In the genomic region with DNA sequence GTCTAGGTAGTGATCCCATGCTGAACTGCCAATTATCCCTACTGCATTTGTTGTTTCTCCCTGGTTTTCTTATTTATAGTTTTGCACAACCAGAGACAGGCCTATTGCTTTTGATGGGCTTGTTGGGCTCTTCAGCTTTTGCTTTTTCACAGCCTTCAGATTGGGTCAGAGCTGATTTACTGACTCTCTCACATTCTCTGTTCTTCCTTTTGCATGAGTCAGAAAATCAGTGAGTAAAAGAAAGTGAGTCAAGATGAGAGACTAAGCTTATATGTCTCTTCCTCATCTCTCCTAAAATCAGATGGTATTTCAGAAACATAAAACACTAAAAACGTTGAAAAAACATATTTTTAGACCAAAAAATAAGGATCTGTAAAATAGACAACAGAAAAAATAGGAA, we compare ENCODE assay signal across 25 cellular contexts.
DNase-seq lines count a peak whose midpoint lies in the region; ATAC-seq and TF ChIP-seq lines count a peak whose summit lies in the region.
"Had no signal": no experiment of that assay in that cellular context is flagged by ENCODE, and none has a peak within 500 bp of the region (broad histone marks: within the 10 kb centered on the region; RNA-seq: fewer than 3 reads in every experiment).

No MANE protein-coding gene starts in this region.

- POLR2A ChIA-PET in Caco-2 (lab: Charles Lee) = no interaction called here

- H3K4me1 ChIP-seq in Caco-2 = no peaks in the 10 kb centered on the region
- H3K4me1 ChIP-seq: SJSA1 had no signal

- H3K9me3 ChIP-seq in Caco-2 = peaks cover 5% of the 10 kb centered on the region; the same call in 1 of the 2 replicates

- no TSS peak for BruUV-seq in Caco-2 (replicated peaks; lab: Mats Ljungman, UMichigan)

- peaks cover 33% of the 10 kb centered on the region for H3K9me3 Mint-ChIP-seq in Caco-2 (ENCODE audit: unreplicated experiment)

- no peaks in the 10 kb centered on the region for H3K27me3 Mint-ChIP-seq in Caco-2 (ENCODE audit: insufficient read depth, unreplicated experiment)
- H3K27me3 Mint-ChIP-seq: activated CD8-positive, alpha-beta memory T cell treated with anti-CD3 and anti-CD28 coated beads, Interleukin-2, amount 10 ng/mL, durations not matched to agents 7 days and 5 days; B cell; progenitor cell of endocrine pancreas; stimulated activated naive B cell treated with anti-CD40 and anti-IgM and Interleukin-4, amounts not matched to agents 10 μg/mL and 1 μg/mL and 100 μg/mL, for 72 hours had no signal

- no peaks in the 10 kb centered on the region for H3K36me3 Mint-ChIP-seq in Caco-2 (ENCODE audit: insufficient read depth, unreplicated experiment)
- H3K36me3 Mint-ChIP-seq: activated CD8-positive, alpha-beta memory T cell treated with anti-CD3 and anti-CD28 coated beads, Interleukin-2, amount 10 ng/mL, durations not matched to agents 7 days and 5 days; stimulated activated naive B cell treated with anti-CD40 and anti-IgM and Interleukin-4, amounts not matched to agents 10 μg/mL and 1 μg/mL and 100 μg/mL, for 72 hours had no signal

- no peak overlapping the region for H3K4me3 Mint-ChIP-seq in Caco-2 (ENCODE audit: unreplicated experiment)
- H3K4me3 Mint-ChIP-seq: activated CD8-positive, alpha-beta memory T cell treated with anti-CD3 and anti-CD28 coated beads, Interleukin-2, amount 10 ng/mL, durations not matched to agents 7 days and 5 days; activated T-helper 1 cell treated with anti-CD3 and anti-CD28 coated beads, Interleukin-12 subunit alpha, Interleukin-12 subunit beta, Interleukin-2, Interleukin-4 antibody, amounts not matched to agents 30 ng/mL and 10 ng/mL and 1 ng/mL, durations not matched to agents 14 hours and 24 hours and 36 hours; B cell; stimulated activated naive B cell treated with anti-CD40 and anti-IgM and Interleukin-4, amounts not matched to agents 10 μg/mL and 1 μg/mL and 100 μg/mL, for 72 hours; T-helper 1 cell treated with Interleukin-12 subunit alpha and Interleukin-12 subunit beta and Interleukin-4 antibody, amounts not matched to agents 30 μg/mL and 1 μg/mL, for 36 hours had no signal

- H3K4me1 Mint-ChIP-seq in Caco-2 (ENCODE audit: low read depth, unreplicated experiment) = no peaks in the 10 kb centered on the region
- H3K4me1 Mint-ChIP-seq: B cell; stimulated activated naive B cell treated with anti-CD40 and anti-IgM and Interleukin-4, amounts not matched to agents 10 μg/mL and 1 μg/mL and 100 μg/mL, for 72 hours had no signal

- CTCF ChIA-PET in Caco-2 (lab: Charles Lee) = no interaction called here

- H3K4me3 ChIP-seq in fibroblast of pulmonary artery (replicated peaks; ENCODE audit: low read depth, low read length) (no peak overlapping the region), Caco-2 (ENCODE audit: low read depth, low read length) (no peak overlapping the region)
- H3K4me3 ChIP-seq: PC-9, SJSA1 had no signal

- TF ChIP-seq CTCF in fibroblast of pulmonary artery (IDR thresholded peaks at IDR 0.05; ENCODE audit: low read length, missing control alignments) = no peak
- TF ChIP-seq CTCF in Caco-2 (IDR thresholded peaks at IDR 0.05; ENCODE audit: insufficient read depth in 1 of 2, low read depth in 1 of 2, low read length in 1 of 2, severe bottlenecking in 1 of 2, unreplicated experiment in 1 of 2) = no peak

- intact Hi-C loops in Caco-2 (cut with micrococcal nuclease; ENCODE audit: unreplicated experiment) = loop anchor here (10.0 kb wide), 2 partner anchors 637 to 1373 kb away; no protein-coding TSS in a partner anchor

- H3K36me3 ChIP-seq in Caco-2 (ENCODE audit: control insufficient read depth, insufficient read depth, low read length) = no peaks in the 10 kb centered on the region
- H3K36me3 ChIP-seq: SJSA1 had no signal

- H3K27ac Mint-ChIP-seq in Caco-2 (ENCODE audit: unreplicated experiment) = no peak overlapping the region
- H3K27ac Mint-ChIP-seq: activated CD8-positive, alpha-beta memory T cell treated with anti-CD3 and anti-CD28 coated beads, Interleukin-2, amount 10 ng/mL, durations not matched to agents 7 days and 5 days; activated naive CD4-positive, alpha-beta T cell treated with anti-CD3 and anti-CD28 coated beads, Interleukin-2, amount 50 U/mL, for 72 hours; activated T-helper 1 cell treated with anti-CD3 and anti-CD28 coated beads, Interleukin-12 subunit alpha, Interleukin-12 subunit beta, Interleukin-2, Interleukin-4 antibody, amounts not matched to agents 30 ng/mL and 10 ng/mL and 1 ng/mL, durations not matched to agents 14 hours and 24 hours and 36 hours; B cell; progenitor cell of endocrine pancreas; stimulated activated naive B cell treated with anti-CD40 and anti-IgM and Interleukin-4, amounts not matched to agents 10 μg/mL and 1 μg/mL and 100 μg/mL, for 72 hours; T-helper 1 cell treated with Interleukin-12 subunit alpha and Interleukin-12 subunit beta and Interleukin-4 antibody, amounts not matched to agents 30 μg/mL and 1 μg/mL, for 36 hours had no signal

- DNase-seq in HCEC 1CT (peak; percentile 88), fibroblast of pulmonary artery (ENCODE audit: low read depth) (peak; percentile 10), stromal cell of bone marrow (ENCODE audit: low read depth) (peak; percentile 28), HuH-7.5 (ENCODE audit: low spot score) (no peak), Caco-2 (no peak)
- DNase-seq: activated CD4-positive, alpha-beta T cell treated with anti-CD3 and anti-CD28 coated beads for 4 hours; activated CD8-positive, alpha-beta memory T cell treated with anti-CD3 and anti-CD28 coated beads, Interleukin-2, amount 10 ng/mL, durations not matched to agents 7 days and 5 days; COR-L47; effector CD4-positive, alpha-beta T cell; mammary epithelial cell; NCI-H1092 treated with DMSO at 0.1 percent for 48 hours; NCI-H2029; NCI-H226; NCI-H774; PC-9; stimulated activated naive B cell treated with anti-CD40 and anti-IgM and Interleukin-4, amounts not matched to agents 10 μg/mL and 1 μg/mL and 100 μg/mL, for 72 hours had no signal

- H3K27me3 ChIP-seq in Caco-2 (replicated peaks; ENCODE audit: control insufficient read depth, insufficient read depth, low read length) = no peaks in the 10 kb centered on the region
- H3K27me3 ChIP-seq: SJSA1 had no signal

- ATAC-seq in SK-N-SH treated with all-trans-retinoic acid at 6 μM for 48 hours (peak; percentile 51), HG02885 (IDR thresholded peaks at IDR 0.05; ENCODE audit: poor library complexity, unreplicated experiment) (no peak)
- ATAC-seq: activated CD8-positive, alpha-beta memory T cell treated with anti-CD3 and anti-CD28 coated beads, Interleukin-2, amount 10 ng/mL, durations not matched to agents 7 days and 5 days; activated naive CD4-positive, alpha-beta T cell treated with anti-CD3 and anti-CD28 coated beads, Interleukin-2, amount 50 U/mL, for 72 hours; HCT116; stimulated activated naive B cell treated with anti-CD40 and anti-IgM and Interleukin-4, amounts not matched to agents 10 μg/mL and 1 μg/mL and 100 μg/mL, for 72 hours had no signal

TF ChIP-seq in SK-N-SH treated with all-trans-retinoic acid at 6 μM for 48 hours, 23 proteins besides CTCF, POLR2A, EP300 and RAD21:
- TF ChIP-seq GLIS3 (CRISPR knock-in tag; IDR thresholded peaks at IDR 0.05) = no peak
- TF ChIP-seq ZNF565 (CRISPR knock-in tag; conservative IDR thresholded peaks at IDR 0.05; ENCODE audit: low read depth) = no peak
- TF ChIP-seq OSR1 (CRISPR knock-in tag; IDR thresholded peaks at IDR 0.05) = no peak
- TF ChIP-seq CSDC2 (CRISPR knock-in tag; IDR thresholded peaks at IDR 0.05) = no peak
- no peak for TF ChIP-seq ARNTL (CRISPR knock-in tag; IDR thresholded peaks at IDR 0.05; ENCODE audit: borderline replicate concordance, low read depth)
- TF ChIP-seq ZC3H10 (CRISPR knock-in tag; IDR thresholded peaks at IDR 0.05) = no peak
- no peak for TF ChIP-seq PPARA (CRISPR knock-in tag; IDR thresholded peaks at IDR 0.05; ENCODE audit: borderline replicate concordance)

Comparison
In these comparisons a context has a peak if more than half of its experiments do, and no peak if none do; other contexts are left out.
1. DNase-seq: peak in HCEC 1CT (single experiment), fibroblast of pulmonary artery (single experiment) and stromal cell of bone marrow (single experiment); none in HuH-7.5 (single experiment) and Caco-2 (0 of 2).